Comparison of ENCODE assay signal across 1 cellular context in the genomic region with DNA sequence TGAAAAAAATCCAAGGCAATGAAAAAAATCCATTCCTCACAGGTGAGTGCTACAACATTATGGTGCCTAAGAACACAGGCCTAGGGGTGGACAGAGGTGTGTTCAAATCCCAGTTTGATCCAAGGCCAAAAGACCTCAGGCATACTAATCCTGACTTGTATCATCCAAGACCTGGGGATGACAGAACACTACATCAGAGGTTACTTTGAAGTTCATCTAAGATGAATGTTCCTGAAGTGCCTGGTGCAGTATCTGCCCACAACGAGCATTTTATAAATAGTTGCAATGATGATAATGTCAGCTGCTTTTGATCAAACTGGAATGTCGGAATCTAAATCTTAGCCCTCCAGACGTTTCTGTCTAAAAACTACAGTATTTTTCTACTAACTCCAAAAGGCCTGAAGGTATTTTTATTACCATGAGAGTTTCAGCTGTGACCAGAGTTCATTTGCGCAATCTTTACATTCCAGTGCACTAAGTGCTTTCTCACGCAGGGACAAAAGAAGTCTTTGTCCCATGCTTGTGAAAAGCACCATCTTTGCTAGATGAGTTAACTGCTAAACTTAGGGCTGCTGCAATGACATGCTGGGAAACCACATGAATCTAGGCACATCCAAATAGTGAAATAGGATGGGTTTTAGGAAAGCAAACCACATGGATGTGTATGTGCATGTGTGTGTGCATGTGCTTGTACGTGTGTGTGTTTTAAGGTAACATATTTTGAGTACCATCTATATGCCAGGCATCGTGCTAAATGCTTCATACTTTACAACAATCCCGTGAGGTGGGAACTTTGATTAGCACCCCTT.
A peak's percentile ranks its signal among the peaks of the same experiment; 100 is the strongest.
TF ChIP-seq lines count a peak whose summit lies in the region.

No MANE protein-coding gene starts in this region.

TF ChIP-seq in HepG2, 621 proteins besides CTCF, POLR2A, EP300 and RAD21 (continued from another document and continues in another):
- TF ChIP-seq, protein P1, sequence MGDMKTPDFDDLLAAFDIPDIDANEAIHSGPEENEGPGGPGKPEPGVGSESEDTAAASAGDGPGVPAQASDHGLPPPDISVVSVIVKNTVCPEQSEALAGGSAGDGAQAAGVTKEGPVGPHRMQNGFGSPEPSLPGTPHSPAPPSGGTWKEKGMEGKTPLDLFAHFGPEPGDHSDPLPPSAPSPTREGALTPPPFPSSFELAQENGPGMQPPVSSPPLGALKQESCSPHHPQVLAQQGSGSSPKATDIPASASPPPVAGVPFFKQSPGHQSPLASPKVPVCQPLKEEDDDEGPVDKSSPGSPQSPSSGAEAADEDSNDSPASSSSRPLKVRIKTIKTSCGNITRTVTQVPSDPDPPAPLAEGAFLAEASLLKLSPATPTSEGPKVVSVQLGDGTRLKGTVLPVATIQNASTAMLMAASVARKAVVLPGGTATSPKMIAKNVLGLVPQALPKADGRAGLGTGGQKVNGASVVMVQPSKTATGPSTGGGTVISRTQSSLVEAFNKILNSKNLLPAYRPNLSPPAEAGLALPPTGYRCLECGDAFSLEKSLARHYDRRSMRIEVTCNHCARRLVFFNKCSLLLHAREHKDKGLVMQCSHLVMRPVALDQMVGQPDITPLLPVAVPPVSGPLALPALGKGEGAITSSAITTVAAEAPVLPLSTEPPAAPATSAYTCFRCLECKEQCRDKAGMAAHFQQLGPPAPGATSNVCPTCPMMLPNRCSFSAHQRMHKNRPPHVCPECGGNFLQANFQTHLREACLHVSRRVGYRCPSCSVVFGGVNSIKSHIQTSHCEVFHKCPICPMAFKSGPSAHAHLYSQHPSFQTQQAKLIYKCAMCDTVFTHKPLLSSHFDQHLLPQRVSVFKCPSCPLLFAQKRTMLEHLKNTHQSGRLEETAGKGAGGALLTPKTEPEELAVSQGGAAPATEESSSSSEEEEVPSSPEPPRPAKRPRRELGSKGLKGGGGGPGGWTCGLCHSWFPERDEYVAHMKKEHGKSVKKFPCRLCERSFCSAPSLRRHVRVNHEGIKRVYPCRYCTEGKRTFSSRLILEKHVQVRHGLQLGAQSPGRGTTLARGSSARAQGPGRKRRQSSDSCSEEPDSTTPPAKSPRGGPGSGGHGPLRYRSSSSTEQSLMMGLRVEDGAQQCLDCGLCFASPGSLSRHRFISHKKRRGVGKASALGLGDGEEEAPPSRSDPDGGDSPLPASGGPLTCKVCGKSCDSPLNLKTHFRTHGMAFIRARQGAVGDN (CRISPR knock-in tag; IDR thresholded peaks at IDR 0.05): no peak
- TF ChIP-seq IKZF1 (IDR thresholded peaks at IDR 0.05): no peak
- no peak for TF ChIP-seq ZNF30 (CRISPR knock-in tag; IDR thresholded peaks at IDR 0.05)
- TF ChIP-seq, protein P2, sequence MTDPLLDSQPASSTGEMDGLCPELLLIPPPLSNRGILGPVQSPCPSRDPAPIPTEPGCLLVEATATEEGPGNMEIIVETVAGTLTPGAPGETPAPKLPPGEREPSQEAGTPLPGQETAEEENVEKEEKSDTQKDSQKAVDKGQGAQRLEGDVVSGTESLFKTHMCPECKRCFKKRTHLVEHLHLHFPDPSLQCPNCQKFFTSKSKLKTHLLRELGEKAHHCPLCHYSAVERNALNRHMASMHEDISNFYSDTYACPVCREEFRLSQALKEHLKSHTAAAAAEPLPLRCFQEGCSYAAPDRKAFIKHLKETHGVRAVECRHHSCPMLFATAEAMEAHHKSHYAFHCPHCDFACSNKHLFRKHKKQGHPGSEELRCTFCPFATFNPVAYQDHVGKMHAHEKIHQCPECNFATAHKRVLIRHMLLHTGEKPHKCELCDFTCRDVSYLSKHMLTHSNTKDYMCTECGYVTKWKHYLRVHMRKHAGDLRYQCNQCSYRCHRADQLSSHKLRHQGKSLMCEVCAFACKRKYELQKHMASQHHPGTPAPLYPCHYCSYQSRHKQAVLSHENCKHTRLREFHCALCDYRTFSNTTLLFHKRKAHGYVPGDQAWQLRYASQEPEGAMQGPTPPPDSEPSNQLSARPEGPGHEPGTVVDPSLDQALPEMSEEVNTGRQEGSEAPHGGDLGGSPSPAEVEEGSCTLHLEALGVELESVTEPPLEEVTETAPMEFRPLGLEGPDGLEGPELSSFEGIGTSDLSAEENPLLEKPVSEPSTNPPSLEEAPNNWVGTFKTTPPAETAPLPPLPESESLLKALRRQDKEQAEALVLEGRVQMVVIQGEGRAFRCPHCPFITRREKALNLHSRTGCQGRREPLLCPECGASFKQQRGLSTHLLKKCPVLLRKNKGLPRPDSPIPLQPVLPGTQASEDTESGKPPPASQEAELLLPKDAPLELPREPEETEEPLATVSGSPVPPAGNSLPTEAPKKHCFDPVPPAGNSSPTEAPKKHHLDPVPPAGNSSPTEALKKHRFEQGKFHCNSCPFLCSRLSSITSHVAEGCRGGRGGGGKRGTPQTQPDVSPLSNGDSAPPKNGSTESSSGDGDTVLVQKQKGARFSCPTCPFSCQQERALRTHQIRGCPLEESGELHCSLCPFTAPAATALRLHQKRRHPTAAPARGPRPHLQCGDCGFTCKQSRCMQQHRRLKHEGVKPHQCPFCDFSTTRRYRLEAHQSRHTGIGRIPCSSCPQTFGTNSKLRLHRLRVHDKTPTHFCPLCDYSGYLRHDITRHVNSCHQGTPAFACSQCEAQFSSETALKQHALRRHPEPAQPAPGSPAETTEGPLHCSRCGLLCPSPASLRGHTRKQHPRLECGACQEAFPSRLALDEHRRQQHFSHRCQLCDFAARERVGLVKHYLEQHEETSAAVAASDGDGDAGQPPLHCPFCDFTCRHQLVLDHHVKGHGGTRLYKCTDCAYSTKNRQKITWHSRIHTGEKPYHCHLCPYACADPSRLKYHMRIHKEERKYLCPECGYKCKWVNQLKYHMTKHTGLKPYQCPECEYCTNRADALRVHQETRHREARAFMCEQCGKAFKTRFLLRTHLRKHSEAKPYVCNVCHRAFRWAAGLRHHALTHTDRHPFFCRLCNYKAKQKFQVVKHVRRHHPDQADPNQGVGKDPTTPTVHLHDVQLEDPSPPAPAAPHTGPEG (CRISPR knock-in tag; IDR thresholded peaks at IDR 0.05): no peak
- TF ChIP-seq ZNF432 (CRISPR knock-in tag; IDR thresholded peaks at IDR 0.05; ENCODE audit: borderline replicate concordance): no peak
- peak; percentile 46; the same call in 1 of the 2 replicates for TF ChIP-seq YEATS2 (CRISPR knock-in tag; IDR thresholded peaks at IDR 0.05; ENCODE audit: borderline replicate concordance)
- TF ChIP-seq ZNF776 (CRISPR knock-in tag; IDR thresholded peaks at IDR 0.05): no peak
- TF ChIP-seq NFATC3 (CRISPR knock-in tag; IDR thresholded peaks at IDR 0.05): no peak
- no peak for TF ChIP-seq ZNF678 (CRISPR knock-in tag; IDR thresholded peaks at IDR 0.05)
- peak; percentile 72; the same call in 1 of the 2 replicates for TF ChIP-seq ATF1 (CRISPR knock-in tag; IDR thresholded peaks at IDR 0.05)
- TF ChIP-seq ZNF12 (CRISPR knock-in tag; IDR thresholded peaks at IDR 0.05): peak; percentile 89
- TF ChIP-seq, protein P3, sequence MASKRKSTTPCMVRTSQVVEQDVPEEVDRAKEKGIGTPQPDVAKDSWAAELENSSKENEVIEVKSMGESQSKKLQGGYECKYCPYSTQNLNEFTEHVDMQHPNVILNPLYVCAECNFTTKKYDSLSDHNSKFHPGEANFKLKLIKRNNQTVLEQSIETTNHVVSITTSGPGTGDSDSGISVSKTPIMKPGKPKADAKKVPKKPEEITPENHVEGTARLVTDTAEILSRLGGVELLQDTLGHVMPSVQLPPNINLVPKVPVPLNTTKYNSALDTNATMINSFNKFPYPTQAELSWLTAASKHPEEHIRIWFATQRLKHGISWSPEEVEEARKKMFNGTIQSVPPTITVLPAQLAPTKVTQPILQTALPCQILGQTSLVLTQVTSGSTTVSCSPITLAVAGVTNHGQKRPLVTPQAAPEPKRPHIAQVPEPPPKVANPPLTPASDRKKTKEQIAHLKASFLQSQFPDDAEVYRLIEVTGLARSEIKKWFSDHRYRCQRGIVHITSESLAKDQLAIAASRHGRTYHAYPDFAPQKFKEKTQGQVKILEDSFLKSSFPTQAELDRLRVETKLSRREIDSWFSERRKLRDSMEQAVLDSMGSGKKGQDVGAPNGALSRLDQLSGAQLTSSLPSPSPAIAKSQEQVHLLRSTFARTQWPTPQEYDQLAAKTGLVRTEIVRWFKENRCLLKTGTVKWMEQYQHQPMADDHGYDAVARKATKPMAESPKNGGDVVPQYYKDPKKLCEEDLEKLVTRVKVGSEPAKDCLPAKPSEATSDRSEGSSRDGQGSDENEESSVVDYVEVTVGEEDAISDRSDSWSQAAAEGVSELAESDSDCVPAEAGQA (IDR thresholded peaks at IDR 0.05; ENCODE audit: low read depth): 0 out of 2 replicates have a peak, but pooled peaks have one; percentile 37
- TF ChIP-seq, protein P3 (CRISPR knock-in tag; IDR thresholded peaks at IDR 0.05; ENCODE audit: borderline replicate concordance): no peak
- TF ChIP-seq MAFG (CRISPR knock-in tag; IDR thresholded peaks at IDR 0.05): no peak
- TF ChIP-seq, protein P4, sequence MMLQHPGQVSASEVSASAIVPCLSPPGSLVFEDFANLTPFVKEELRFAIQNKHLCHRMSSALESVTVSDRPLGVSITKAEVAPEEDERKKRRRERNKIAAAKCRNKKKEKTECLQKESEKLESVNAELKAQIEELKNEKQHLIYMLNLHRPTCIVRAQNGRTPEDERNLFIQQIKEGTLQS (CRISPR knock-in tag; IDR thresholded peaks at IDR 0.05): peak; percentile 33; the same call in 1 of the 2 replicates
- TF ChIP-seq, protein P5, sequence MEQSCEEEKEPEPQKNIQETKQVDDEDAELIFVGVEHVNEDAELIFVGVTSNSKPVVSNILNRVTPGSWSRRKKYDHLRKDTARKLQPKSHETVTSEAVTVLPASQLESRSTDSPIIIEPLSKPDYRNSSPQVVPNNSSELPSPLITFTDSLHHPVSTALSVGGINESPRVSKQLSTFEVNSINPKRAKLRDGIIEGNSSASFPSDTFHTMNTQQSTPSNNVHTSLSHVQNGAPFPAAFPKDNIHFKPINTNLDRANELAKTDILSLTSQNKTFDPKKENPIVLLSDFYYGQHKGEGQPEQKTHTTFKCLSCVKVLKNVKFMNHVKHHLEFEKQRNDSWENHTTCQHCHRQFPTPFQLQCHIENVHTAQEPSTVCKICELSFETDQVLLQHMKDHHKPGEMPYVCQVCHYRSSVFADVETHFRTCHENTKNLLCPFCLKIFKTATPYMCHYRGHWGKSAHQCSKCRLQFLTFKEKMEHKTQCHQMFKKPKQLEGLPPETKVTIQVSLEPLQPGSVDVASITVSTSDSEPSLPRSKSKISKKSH (CRISPR knock-in tag; IDR thresholded peaks at IDR 0.05; ENCODE audit: borderline replicate concordance): no peak
- TF ChIP-seq PHF5A (CRISPR knock-in tag; IDR thresholded peaks at IDR 0.05; ENCODE audit: low read depth, unreplicated experiment): no peak
- TF ChIP-seq, protein P6, sequence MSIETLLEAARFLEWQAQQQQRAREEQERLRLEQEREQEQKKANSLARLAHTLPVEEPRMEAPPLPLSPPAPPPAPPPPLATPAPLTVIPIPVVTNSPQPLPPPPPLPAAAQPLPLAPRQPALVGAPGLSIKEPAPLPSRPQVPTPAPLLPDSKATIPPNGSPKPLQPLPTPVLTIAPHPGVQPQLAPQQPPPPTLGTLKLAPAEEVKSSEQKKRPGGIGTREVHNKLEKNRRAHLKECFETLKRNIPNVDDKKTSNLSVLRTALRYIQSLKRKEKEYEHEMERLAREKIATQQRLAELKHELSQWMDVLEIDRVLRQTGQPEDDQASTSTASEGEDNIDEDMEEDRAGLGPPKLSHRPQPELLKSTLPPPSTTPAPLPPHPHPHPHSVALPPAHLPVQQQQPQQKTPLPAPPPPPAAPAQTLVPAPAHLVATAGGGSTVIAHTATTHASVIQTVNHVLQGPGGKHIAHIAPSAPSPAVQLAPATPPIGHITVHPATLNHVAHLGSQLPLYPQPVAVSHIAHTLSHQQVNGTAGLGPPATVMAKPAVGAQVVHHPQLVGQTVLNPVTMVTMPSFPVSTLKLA (IDR thresholded peaks at IDR 0.05): peak; percentile 75
- TF ChIP-seq, protein P7, sequence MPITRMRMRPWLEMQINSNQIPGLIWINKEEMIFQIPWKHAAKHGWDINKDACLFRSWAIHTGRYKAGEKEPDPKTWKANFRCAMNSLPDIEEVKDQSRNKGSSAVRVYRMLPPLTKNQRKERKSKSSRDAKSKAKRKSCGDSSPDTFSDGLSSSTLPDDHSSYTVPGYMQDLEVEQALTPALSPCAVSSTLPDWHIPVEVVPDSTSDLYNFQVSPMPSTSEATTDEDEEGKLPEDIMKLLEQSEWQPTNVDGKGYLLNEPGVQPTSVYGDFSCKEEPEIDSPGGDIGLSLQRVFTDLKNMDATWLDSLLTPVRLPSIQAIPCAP (CRISPR knock-in tag; IDR thresholded peaks at IDR 0.05; ENCODE audit: low read depth): no peak
- no peak for TF ChIP-seq SRSF1 (optimal IDR thresholded peaks at IDR 0.05; ENCODE audit: low read depth, low read length)
- TF ChIP-seq FOXM1 (CRISPR knock-in tag; IDR thresholded peaks at IDR 0.05): no peak
- peak; percentile 61; the same call in 1 of the 2 replicates for TF ChIP-seq CBFB (CRISPR knock-in tag; IDR thresholded peaks at IDR 0.05)
- TF ChIP-seq SATB2 (CRISPR knock-in tag; IDR thresholded peaks at IDR 0.05): no peak
- TF ChIP-seq ZKSCAN8 (CRISPR knock-in tag; IDR thresholded peaks at IDR 0.05; ENCODE audit: borderline replicate concordance): peak; percentile 54; the same call in 1 of the 2 replicates
- TF ChIP-seq, protein P8, sequence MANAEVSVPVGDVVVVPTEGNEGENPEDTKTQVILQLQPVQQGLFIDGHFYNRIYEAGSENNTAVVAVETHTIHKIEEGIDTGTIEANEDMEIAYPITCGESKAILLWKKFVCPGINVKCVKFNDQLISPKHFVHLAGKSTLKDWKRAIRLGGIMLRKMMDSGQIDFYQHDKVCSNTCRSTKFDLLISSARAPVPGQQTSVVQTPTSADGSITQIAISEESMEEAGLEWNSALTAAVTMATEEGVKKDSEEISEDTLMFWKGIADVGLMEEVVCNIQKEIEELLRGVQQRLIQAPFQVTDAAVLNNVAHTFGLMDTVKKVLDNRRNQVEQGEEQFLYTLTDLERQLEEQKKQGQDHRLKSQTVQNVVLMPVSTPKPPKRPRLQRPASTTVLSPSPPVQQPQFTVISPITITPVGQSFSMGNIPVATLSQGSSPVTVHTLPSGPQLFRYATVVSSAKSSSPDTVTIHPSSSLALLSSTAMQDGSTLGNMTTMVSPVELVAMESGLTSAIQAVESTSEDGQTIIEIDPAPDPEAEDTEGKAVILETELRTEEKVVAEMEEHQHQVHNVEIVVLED (CRISPR knock-in tag; IDR thresholded peaks at IDR 0.05; ENCODE audit: borderline replicate concordance): no peak
- TF ChIP-seq ZSCAN25 (CRISPR knock-in tag; IDR thresholded peaks at IDR 0.05): no peak
